Comparison of ENCODE assay signal across 14 cellular contexts in the genomic region with DNA sequence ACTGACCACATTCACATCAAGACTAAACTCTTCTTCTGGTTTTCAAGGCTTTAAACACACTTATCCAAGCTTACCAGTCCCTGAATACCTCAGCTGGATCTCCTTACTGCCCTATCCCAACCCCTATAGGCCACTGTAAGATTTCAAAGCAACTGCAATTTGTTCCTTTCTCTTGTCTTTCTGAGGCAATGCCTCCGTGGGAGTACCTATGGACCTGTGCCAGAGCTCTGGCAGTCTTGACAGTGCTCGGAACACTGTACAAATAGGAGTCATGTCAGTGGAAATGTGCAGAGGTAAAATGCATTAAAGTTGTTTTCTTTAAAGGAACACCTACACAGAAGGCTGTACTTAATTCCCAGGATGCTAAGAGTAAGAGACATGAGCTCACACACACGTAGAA.
DNase-seq lines count a peak whose midpoint lies in the region; ATAC-seq and TF ChIP-seq lines count a peak whose summit lies in the region.
"Had no signal": no experiment of that assay in that cellular context is flagged by ENCODE, and none has a peak within 500 bp of the region (broad histone marks: within the 10 kb centered on the region; RNA-seq: fewer than 3 reads in every experiment).

No MANE protein-coding gene starts in this region.

- no peak overlapping the region for H2BK15ac ChIP-seq in IMR-90 (ENCODE audit: low read depth, low read length)

- no peak overlapping the region for H3K18ac ChIP-seq in IMR-90 (ENCODE audit: low read depth, low read length)

- H4K20me1 ChIP-seq in IMR-90 (ENCODE audit: insufficient read depth, low read length): no peaks in the 10 kb centered on the region
- H4K20me1 ChIP-seq in fibroblast of lung (ENCODE audit: control insufficient read depth, extremely low read depth, insufficient read depth, low read length): no peaks in the 10 kb centered on the region

- POLR2A ChIA-PET in IMR-90 (lab: Charles Lee; ENCODE audit: unreplicated experiment): no interaction called here

- BruUV-seq in IMR-90 (replicated peaks; lab: Mats Ljungman, UMichigan): no TSS peak

- no peak overlapping the region for H3K4me3 ChIP-seq in IMR-90 (ENCODE audit: insufficient read depth, low read depth, low read length)
- no peak overlapping the region for H3K4me3 ChIP-seq in fibroblast of lung (replicated peaks in 1 of 4; ENCODE audit: control extremely low read depth in 1 of 4, insufficient read depth in 1 of 4, low read depth in 3 of 4, low read length in 4 of 4)
- H3K4me3 ChIP-seq in prostate gland: no peak overlapping the region
- no peak overlapping the region for H3K4me3 ChIP-seq in esophagus squamous epithelium
- H3K4me3 ChIP-seq: heart right ventricle had no signal

- DNase-seq in IMR-90 (peak; percentile 44), NCI-H774 (lab: John Stamatoyannopoulos, UW) (peak; percentile 39), fibroblast of lung (ENCODE audit: low read depth in 2 of 2) (peak; percentile 6 to 63), prostate gland (ENCODE audit: low spot score) (peak; percentile 37), NCI-H510A (lab: John Stamatoyannopoulos, UW) (no peak), D341Med (ENCODE audit: low spot score) (no peak), esophagus squamous epithelium (lab: John Stamatoyannopoulos, UW) (no peak), HT-29 (ENCODE audit: low spot score) (no peak)
- DNase-seq: activated CD8-positive, alpha-beta memory T cell treated with anti-CD3 and anti-CD28 coated beads, Interleukin-2, amount 50 U/mL, for 4 hours; GDM1; KG1; NCI-H446; SHP77 had no signal

- H3K56ac ChIP-seq in IMR-90 (ENCODE audit: extremely low read depth, insufficient read depth, low read length): no peak overlapping the region

- H3K4me1 ChIP-seq in IMR-90 (ENCODE audit: control insufficient read depth, insufficient read depth, low read length) (peaks cover 4% of the 10 kb centered on the region; the same call in 1 of the 2 replicates), fibroblast of lung (ENCODE audit: control insufficient read depth, extremely low read depth, insufficient read depth, low read length) (peaks cover 3% of the 10 kb centered on the region), prostate gland (replicated peaks) (no peaks in the 10 kb centered on the region), esophagus squamous epithelium (no peaks in the 10 kb centered on the region)

- H2AFZ ChIP-seq in IMR-90 (replicated peaks; ENCODE audit: low read length, poor library complexity) (no peak overlapping the region), fibroblast of lung (ENCODE audit: low read length) (no peak overlapping the region)

- H3K23ac ChIP-seq in IMR-90 (ENCODE audit: low read depth, low read length): no peak overlapping the region

- H3K9me3 ChIP-seq in IMR-90 (ENCODE audit: control insufficient read depth, insufficient read depth, low read length) (no peaks in the 10 kb centered on the region), fibroblast of lung (ENCODE audit: control insufficient read depth, insufficient read depth, low read depth, low read length) (no peaks in the 10 kb centered on the region), prostate gland (no peaks in the 10 kb centered on the region), esophagus squamous epithelium (no peaks in the 10 kb centered on the region)
- H3K9me3 ChIP-seq: heart right ventricle had no signal

- intact Hi-C loops in IMR-90 (cut with micrococcal nuclease): no loop called here
- intact Hi-C loops in prostate gland (cut with DNase I): no loop called here
- intact Hi-C loops in esophagus squamous epithelium (cut with DNase I): no loop called here

- H3K27ac ChIP-seq in IMR-90 (ENCODE audit: insufficient read depth, low read length): no peak overlapping the region
- no peak overlapping the region for H3K27ac ChIP-seq in fibroblast of lung (ENCODE audit: insufficient read depth, low read length)
- H3K27ac ChIP-seq in prostate gland: no peak overlapping the region
- no peak overlapping the region for H3K27ac ChIP-seq in esophagus squamous epithelium
- H3K27ac ChIP-seq: heart right ventricle had no signal

- TF ChIP-seq POLR2A in IMR-90 (IDR thresholded peaks at IDR 0.05; ENCODE audit: low read depth, low read length): no peak
- no peak for TF ChIP-seq POLR2A in prostate gland (IDR thresholded peaks at IDR 0.05)
- no peak for TF ChIP-seq POLR2A in esophagus squamous epithelium (IDR thresholded peaks at IDR 0.05)

- H4K8ac ChIP-seq in IMR-90 (ENCODE audit: low read depth in 2 of 2, low read length in 2 of 2): no peak overlapping the region

- H4K5ac ChIP-seq in IMR-90 (ENCODE audit: low read depth, low read length): no peak overlapping the region

- no peak overlapping the region for H2BK5ac ChIP-seq in IMR-90 (ENCODE audit: low read depth, low read length, poor library complexity, severe bottlenecking)

- H3K27me3 ChIP-seq in IMR-90 (ENCODE audit: control insufficient read depth, insufficient read depth, low read length) (no peaks in the 10 kb centered on the region), fibroblast of lung (ENCODE audit: control insufficient read depth, insufficient read depth, low read length) (no peaks in the 10 kb centered on the region), prostate gland (replicated peaks; ENCODE audit: insufficient read depth) (no peaks in the 10 kb centered on the region), esophagus squamous epithelium (no peaks in the 10 kb centered on the region)
- H3K27me3 ChIP-seq: heart right ventricle had no signal

- no peak overlapping the region for H2BK120ac ChIP-seq in IMR-90 (ENCODE audit: low read depth, low read length)

- H3K9me1 ChIP-seq in IMR-90 (ENCODE audit: insufficient read depth, low read length): peaks cover 6% of the 10 kb centered on the region; the same call in 1 of the 2 replicates

- no peak overlapping the region for H2AK9ac ChIP-seq in IMR-90 (replicated peaks; ENCODE audit: low read depth, low read length, poor library complexity)

- H2BK20ac ChIP-seq in IMR-90 (ENCODE audit: low read depth, low read length): no peak overlapping the region

- dilution Hi-C loops in IMR-90 (cut with HindIII; ENCODE audit: low sequenced_read_pairs, unreplicated experiment): no loop called here

- H3K14ac ChIP-seq in IMR-90 (replicated peaks; ENCODE audit: low read depth, low read length): no peak overlapping the region

- H3K79me1 ChIP-seq in IMR-90 (ENCODE audit: low read depth in 1 of 2, low read length in 2 of 2): peaks cover 13 to 21% of the 10 kb centered on the region in 2 experiments; a peak in 3 of 4 replicates

- H3K9ac ChIP-seq in IMR-90 (ENCODE audit: low read depth, low read length): no peak overlapping the region
- no peak overlapping the region for H3K9ac ChIP-seq in fibroblast of lung (ENCODE audit: insufficient read depth, low read length)

- 0 out of 2 replicates have a peak, but pooled peaks cover 3% of the 10 kb centered on the region for H3K36me3 ChIP-seq in IMR-90 (ENCODE audit: control insufficient read depth, insufficient read depth, low read length)
- H3K36me3 ChIP-seq in fibroblast of lung (ENCODE audit: control insufficient read depth, insufficient read depth, low read length): no peaks in the 10 kb centered on the region
- H3K36me3 ChIP-seq in prostate gland: no peaks in the 10 kb centered on the region
- H3K36me3 ChIP-seq in esophagus squamous epithelium: peaks cover 0 to 16% (median 0%) of the 10 kb centered on the region in 3 donors

- no peak for TF ChIP-seq RAD21 in IMR-90 (IDR thresholded peaks at IDR 0.05; ENCODE audit: low read length)

- H3K4ac ChIP-seq in IMR-90 (ENCODE audit: low read depth, low read length): no peak overlapping the region

- H2AK5ac ChIP-seq in IMR-90 (ENCODE audit: low read depth, low read length): no peak overlapping the region

- no peak for ATAC-seq in IMR-90 (ENCODE audit: low read depth)

- H3K4me2 ChIP-seq in IMR-90 (ENCODE audit: low read depth, low read length) (no peak overlapping the region), fibroblast of lung (ENCODE audit: extremely low read depth, insufficient read depth, low read length) (no peak overlapping the region)

- in situ Hi-C loops in IMR-90 (cut with MboI; ENCODE audit: low sequenced_read_pairs): no loop called here

- CTCF ChIA-PET in IMR-90 (lab: Yijun Ruan, JAX): no interaction called here

- no peaks in the 10 kb centered on the region for H3K79me2 ChIP-seq in fibroblast of lung (ENCODE audit: control insufficient read depth, insufficient read depth, low read length)

- TF ChIP-seq CTCF in IMR-90 (conservative IDR thresholded peaks at IDR 0.05; ENCODE audit: low read depth, low read length) (no peak), fibroblast of lung (conservative IDR thresholded peaks at IDR 0.05 in 1 of 2, IDR thresholded peaks at IDR 0.05 in 1 of 2; ENCODE audit: low read depth in 1 of 2, low read length in 2 of 2) (no peak), prostate gland (IDR thresholded peaks at IDR 0.05) (no peak), esophagus squamous epithelium (IDR thresholded peaks at IDR 0.05) (no peak)

- WGBS in IMR-90 (ENCODE audit: extremely low coverage in 2 of 2, insufficient read length in 1 of 2), 2 experiments: no CpG with 5 or more reads among the region's 3 CpGs
- 21% methylated on average over 3 of the region's 3 CpGs for WGBS in prostate gland
- WGBS in esophagus squamous epithelium, 2 donors: 56 to 61% methylated on average over 3 of the region's 3 CpGs

- H4K91ac ChIP-seq in IMR-90 (ENCODE audit: insufficient read depth, low read depth, low read length): no peak overlapping the region

TF ChIP-seq in IMR-90, 13 proteins besides CTCF, POLR2A, EP300 and RAD21 (continues in another document):
- no peak for TF ChIP-seq CEBPB (IDR thresholded peaks at IDR 0.05; ENCODE audit: low read depth, low read length)
- TF ChIP-seq MXI1 (IDR thresholded peaks at IDR 0.05; ENCODE audit: borderline replicate concordance, low read depth, low read length): no peak
- TF ChIP-seq RCOR1 (IDR thresholded peaks at IDR 0.05; ENCODE audit: insufficient replicate concordance, low read length): no peak
- no peak for TF ChIP-seq MAFK (IDR thresholded peaks at IDR 0.05; ENCODE audit: low read depth, low read length)
- no peak for TF ChIP-seq FOS (IDR thresholded peaks at IDR 0.05; ENCODE audit: low read depth, low read length)
- TF ChIP-seq SMC3 (IDR thresholded peaks at IDR 0.05; ENCODE audit: low read depth, low read length): no peak
- no peak for TF ChIP-seq BHLHE40 (IDR thresholded peaks at IDR 0.05; ENCODE audit: low read depth, low read length)
- TF ChIP-seq CHD1 (IDR thresholded peaks at IDR 0.05; ENCODE audit: low read depth, low read length): no peak
- TF ChIP-seq, protein P1, sequence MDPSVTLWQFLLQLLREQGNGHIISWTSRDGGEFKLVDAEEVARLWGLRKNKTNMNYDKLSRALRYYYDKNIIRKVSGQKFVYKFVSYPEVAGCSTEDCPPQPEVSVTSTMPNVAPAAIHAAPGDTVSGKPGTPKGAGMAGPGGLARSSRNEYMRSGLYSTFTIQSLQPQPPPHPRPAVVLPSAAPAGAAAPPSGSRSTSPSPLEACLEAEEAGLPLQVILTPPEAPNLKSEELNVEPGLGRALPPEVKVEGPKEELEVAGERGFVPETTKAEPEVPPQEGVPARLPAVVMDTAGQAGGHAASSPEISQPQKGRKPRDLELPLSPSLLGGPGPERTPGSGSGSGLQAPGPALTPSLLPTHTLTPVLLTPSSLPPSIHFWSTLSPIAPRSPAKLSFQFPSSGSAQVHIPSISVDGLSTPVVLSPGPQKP (IDR thresholded peaks at IDR 0.05; ENCODE audit: borderline replicate concordance, low read depth, low read length): no peak

Comparison
In these comparisons a context has a peak if more than half of its experiments do, and no peak if none do; other contexts are left out.
1. DNase-seq: peak in IMR-90 (single experiment), NCI-H774 (single experiment), fibroblast of lung (2 of 2) and prostate gland (single experiment); none in NCI-H510A (single experiment), D341Med (single experiment), esophagus squamous epithelium (single experiment) and HT-29 (single experiment).